In genomic region chr1:222713091-222714012, GRCh38 we compare ENCODE assay signal across 1 cellular context.
TF ChIP-seq lines count a peak whose summit lies in the region.

No MANE protein-coding gene starts in this region.

TF ChIP-seq in K562, 482 proteins besides CTCF, POLR2A, EP300 and RAD21 (continued from another document and continues in another):
- TF ChIP-seq NR2F6 (CRISPR knock-in tag; IDR thresholded peaks at IDR 0.05): no peak
- no peak; the same call in 1 of the 2 replicates for TF ChIP-seq ZNF384 (IDR thresholded peaks at IDR 0.05; ENCODE audit: low read depth, low read length)
- no peak for TF ChIP-seq SRSF1 (IDR thresholded peaks at IDR 0.05; ENCODE audit: low read depth, low read length)
- no peak for TF ChIP-seq ZNF444 (CRISPR knock-in tag; IDR thresholded peaks at IDR 0.05)
- no peak for TF ChIP-seq ZNF780A (CRISPR knock-in tag; IDR thresholded peaks at IDR 0.05)
- TF ChIP-seq HNRNPL (IDR thresholded peaks at IDR 0.05; ENCODE audit: low read depth, low read length): peak; percentile 49; the same call in 1 of the 2 replicates
- TF ChIP-seq E2F4 (CRISPR knock-in tag; IDR thresholded peaks at IDR 0.05; ENCODE audit: low read depth): no peak
- TF ChIP-seq STAT6 (CRISPR knock-in tag; IDR thresholded peaks at IDR 0.05): no peak; the same call in 1 of the 2 replicates
- TF ChIP-seq GTF2F1 (IDR thresholded peaks at IDR 0.05; ENCODE audit: low read depth, low read length): no peak
- 0 out of 2 replicates have a peak, but pooled peaks have one; percentile 40 for TF ChIP-seq THRB (CRISPR knock-in tag; conservative IDR thresholded peaks at IDR 0.05)
- peak; percentile 95 for TF ChIP-seq ZBTB7A (IDR thresholded peaks at IDR 0.05; ENCODE audit: borderline replicate concordance, control insufficient read depth, low read depth, low read length)
- TF ChIP-seq UBTF (IDR thresholded peaks at IDR 0.05; ENCODE audit: borderline replicate concordance in 1 of 2, low read depth in 2 of 2, low read length in 2 of 2): 0 out of 4 replicates have a peak, but pooled peaks of 1 of the 2 experiments have one; percentile 17
- TF ChIP-seq E4F1 (CRISPR knock-in tag; IDR thresholded peaks at IDR 0.05; ENCODE audit: borderline replicate concordance): no peak
- TF ChIP-seq NCOA4 (IDR thresholded peaks at IDR 0.05; ENCODE audit: partially characterized antibody): peak; percentile 67
- no peak for TF ChIP-seq KDM2B (CRISPR knock-in tag; IDR thresholded peaks at IDR 0.05)
- TF ChIP-seq ZNF717 (CRISPR knock-in tag; IDR thresholded peaks at IDR 0.05): no peak
- TF ChIP-seq RNF219 (CRISPR knock-in tag; IDR thresholded peaks at IDR 0.05): no peak
- no peak for TF ChIP-seq RBM34 (IDR thresholded peaks at IDR 0.05; ENCODE audit: borderline replicate concordance, insufficient read depth, low read length)
- TF ChIP-seq DNMT1 (IDR thresholded peaks at IDR 0.05): no peak
- no peak for TF ChIP-seq NR2C1 (IDR thresholded peaks at IDR 0.05)
- no peak for TF ChIP-seq NR2C1 (tag; IDR thresholded peaks at IDR 0.05)
- TF ChIP-seq ELF4 (CRISPR knock-in tag; IDR thresholded peaks at IDR 0.05): peak; percentile 81
- peak; percentile 69; the same call in 1 of the 2 replicates for TF ChIP-seq LEF1 (IDR thresholded peaks at IDR 0.05)
- no peak for TF ChIP-seq PCBP2 (IDR thresholded peaks at IDR 0.05; ENCODE audit: low read depth, low read length, poor library complexity, severe bottlenecking)
- TF ChIP-seq ZFX (CRISPR knock-in tag; IDR thresholded peaks at IDR 0.05): peak; percentile 21
- peak in 1 of 2 experiments; percentile 74; a peak in 2 of 4 replicates for TF ChIP-seq SIN3A (IDR thresholded peaks at IDR 0.05; ENCODE audit: borderline replicate concordance in 2 of 2, control insufficient read depth in 1 of 2, low read depth in 2 of 2, low read length in 2 of 2)
- peak; percentile 28 for TF ChIP-seq NFYB (IDR thresholded peaks at IDR 0.05; ENCODE audit: extremely low read depth, insufficient read length)
- 0 out of 2 replicates have a peak, but pooled peaks have one; percentile 12 for TF ChIP-seq POLR2H (tag; IDR thresholded peaks at IDR 0.05; ENCODE audit: low read depth)
- TF ChIP-seq NCOA6 (IDR thresholded peaks at IDR 0.05): no peak
- TF ChIP-seq SAFB2 (IDR thresholded peaks at IDR 0.05; ENCODE audit: borderline replicate concordance, low read depth, low read length, severe bottlenecking): no peak
- peak; percentile 79 for TF ChIP-seq FOXM1 (IDR thresholded peaks at IDR 0.05; ENCODE audit: low read depth)
- TF ChIP-seq FOXM1 (CRISPR knock-in tag; IDR thresholded peaks at IDR 0.05; ENCODE audit: low read depth): no peak
- TF ChIP-seq U2AF1 (optimal IDR thresholded peaks at IDR 0.05; ENCODE audit: low read depth, low read length): no peak
- no peak for TF ChIP-seq ZSCAN32 (CRISPR knock-in tag; IDR thresholded peaks at IDR 0.05)
- no peak for TF ChIP-seq TSC22D4 (tag; IDR thresholded peaks at IDR 0.05)
- no peak for TF ChIP-seq CREB1 (IDR thresholded peaks at IDR 0.05)
- no peak for TF ChIP-seq CREB1 (CRISPR knock-in tag; IDR thresholded peaks at IDR 0.05)
- TF ChIP-seq TCFL5 (CRISPR knock-in tag; conservative IDR thresholded peaks at IDR 0.05): no peak
- peak; percentile 81 for TF ChIP-seq RBFOX2 (IDR thresholded peaks at IDR 0.05; ENCODE audit: low read depth, low read length)
- peak; percentile 95 for TF ChIP-seq XRCC5 (IDR thresholded peaks at IDR 0.05; ENCODE audit: low read depth, low read length)
- no peak for TF ChIP-seq HOMEZ (CRISPR knock-in tag; IDR thresholded peaks at IDR 0.05)
- TF ChIP-seq TAL1 (IDR thresholded peaks at IDR 0.05): 0 out of 2 replicates have a peak, but pooled peaks have one; percentile 15
- no peak for TF ChIP-seq ZNF184 (CRISPR knock-in tag; IDR thresholded peaks at IDR 0.05)
- TF ChIP-seq ZMIZ1 (IDR thresholded peaks at IDR 0.05; ENCODE audit: low read depth in 2 of 2, low read length in 2 of 2): peak; percentile 35 to 95; a peak in 3 of 4 replicates
- no peak for TF ChIP-seq SIN3B (IDR thresholded peaks at IDR 0.05; ENCODE audit: low read depth)
- TF ChIP-seq BRCA1 (IDR thresholded peaks at IDR 0.05): no peak
- no peak for TF ChIP-seq BRCA1 (CRISPR knock-in tag; IDR thresholded peaks at IDR 0.05)
- TF ChIP-seq SMAD1 (IDR thresholded peaks at IDR 0.05; ENCODE audit: low read depth, low read length, partially characterized antibody): peak; percentile 30
- no peak for TF ChIP-seq ZFP1 (CRISPR knock-in tag; IDR thresholded peaks at IDR 0.05)
- peak; percentile 7; the same call in 1 of the 2 replicates for TF ChIP-seq MAFF (IDR thresholded peaks at IDR 0.05; ENCODE audit: low read length)
- TF ChIP-seq CXXC5 (CRISPR knock-in tag; IDR thresholded peaks at IDR 0.05): no peak; the same call in none of the 2 replicates
- TF ChIP-seq ZNF140 (CRISPR knock-in tag; IDR thresholded peaks at IDR 0.05): no peak
- TF ChIP-seq KAT2B (IDR thresholded peaks at IDR 0.05; ENCODE audit: low read depth, low read length): no peak
- 0 out of 2 replicates have a peak, but pooled peaks have one; percentile 39 for TF ChIP-seq SP1 (CRISPR knock-in tag; IDR thresholded peaks at IDR 0.05)
- TF ChIP-seq ZNF436 (CRISPR knock-in tag; IDR thresholded peaks at IDR 0.05): no peak
- TF ChIP-seq ELF2 (CRISPR knock-in tag; IDR thresholded peaks at IDR 0.05): peak; percentile 84
- TF ChIP-seq LARP7 (IDR thresholded peaks at IDR 0.05): no peak
- TF ChIP-seq PRMT5 (CRISPR knock-in tag; IDR thresholded peaks at IDR 0.05): no peak
